2 cellular contexts compared by ENCODE assay signal in genomic region chr13:90868321-90868920, GRCh38.
TF ChIP-seq lines count a peak whose summit lies in the region.

No MANE protein-coding gene starts in this region.

TF ChIP-seq in GM23338, 12 proteins besides CTCF, POLR2A, EP300 and RAD21 (continued from another document):
- no peak for TF ChIP-seq REST (IDR thresholded peaks at IDR 0.05; ENCODE audit: unreplicated experiment)
- TF ChIP-seq EZH2phosphoT487 (IDR thresholded peaks at IDR 0.05; ENCODE audit: unreplicated experiment), result no peak
- TF ChIP-seq POLR2AphosphoS5 (IDR thresholded peaks at IDR 0.05; ENCODE audit: low read depth), result no peak
- no peak for TF ChIP-seq JUNB (IDR thresholded peaks at IDR 0.05; ENCODE audit: unreplicated experiment)
- no peak for TF ChIP-seq EZH2 (IDR thresholded peaks at IDR 0.05; ENCODE audit: low read depth, unreplicated experiment)
- no peak for TF ChIP-seq ZNF462 (CRISPR knock-in tag; IDR thresholded peaks at IDR 0.05)
- no peak for TF ChIP-seq ZNF114 (CRISPR knock-in tag; IDR thresholded peaks at IDR 0.05)
- no peak for TF ChIP-seq ETS1 (IDR thresholded peaks at IDR 0.05)
- no peak for TF ChIP-seq CREB1 (CRISPR knock-in tag; IDR thresholded peaks at IDR 0.05; ENCODE audit: low read depth)
- no peak for TF ChIP-seq ZNF331 (CRISPR knock-in tag; IDR thresholded peaks at IDR 0.05; ENCODE audit: low read depth)
- no peak for TF ChIP-seq NANOG (IDR thresholded peaks at IDR 0.05; ENCODE audit: borderline replicate concordance)

TF ChIP-seq in liver, 16 proteins besides CTCF, POLR2A, EP300 and RAD21 (continued from another document):
- no peak for TF ChIP-seq MAX (IDR thresholded peaks at IDR 0.05)
- TF ChIP-seq FOXA2 (IDR thresholded peaks at IDR 0.05), result no peak
